ENCODE assay signal across 21 cellular contexts in genomic region chr16:89351645-89352044, GRCh38.
DNase-seq lines count a peak whose midpoint lies in the region; ATAC-seq and TF ChIP-seq lines count a peak whose summit lies in the region.
"Had no signal": no experiment of that assay in that cellular context is flagged by ENCODE, and none has a peak within 500 bp of the region (broad histone marks: within the 10 kb centered on the region; RNA-seq: fewer than 3 reads in every experiment).

No MANE protein-coding gene starts in this region.

- no peaks in the 10 kb centered on the region for H3K27me3 ChIP-seq in right cardiac atrium (ENCODE audit: control insufficient read depth, insufficient read depth)
- no peaks in the 10 kb centered on the region for H3K27me3 ChIP-seq in hepatocyte
- H3K27me3 ChIP-seq: neural progenitor cell had no signal

- H3K9me3 ChIP-seq in right cardiac atrium (ENCODE audit: control insufficient read depth, low read length) = no peaks in the 10 kb centered on the region
- H3K9me3 ChIP-seq in hepatocyte (ENCODE audit: low read depth) = no peaks in the 10 kb centered on the region
- H3K9me3 ChIP-seq: thoracic aorta had no signal

- WGBS in right cardiac atrium = 68% methylated on average over 12 of the region's 12 CpGs
- 73% methylated on average over 12 of the region's 12 CpGs for WGBS in hepatocyte (ENCODE audit: low lambda C conversion rate, missing lambda C conversion rate)

- H3K36me3 Mint-ChIP-seq in activated naive CD8-positive, alpha-beta T cell treated with anti-CD3 and anti-CD28 coated beads, Interleukin-2, amount 50 U/mL, for 24 hours (ENCODE audit: low read depth) = peaks cover 27% of the 10 kb centered on the region
- H3K36me3 Mint-ChIP-seq in mesothelial cell of epicardium (peaks cover 3% of the 10 kb centered on the region), type B pancreatic cell (peaks cover 9% of the 10 kb centered on the region)

- H3K27ac ChIP-seq in right cardiac atrium (ENCODE audit: low read length) (peak overlapping the region; percentile 44), hepatocyte (no peak overlapping the region)
- H3K27ac ChIP-seq: HL-60, neural progenitor cell, thoracic aorta had no signal

- no peaks in the 10 kb centered on the region for H3K9me2 ChIP-seq in hepatocyte (replicated peaks; ENCODE audit: insufficient read depth)

- peak in 1 of 3 donors; percentile 54 for DNase-seq in right cardiac atrium
- no peak for DNase-seq in cardiac septum (ENCODE audit: low spot score)
- no peak for DNase-seq in activated naive CD8-positive, alpha-beta T cell treated with anti-CD3 and anti-CD28 coated beads, Interleukin-2, amount 50 U/mL, for 24 hours
- no peak for DNase-seq in mesothelial cell of epicardium (ENCODE audit: low spot score in 2 of 2, unreplicated experiment in 2 of 2)
- DNase-seq in type B pancreatic cell (ENCODE audit: extremely low spot score, unreplicated experiment) = no peak
- DNase-seq in hepatocyte (ENCODE audit: low spot score) = no peak
- DNase-seq: activated B cell treated with CpG ODN at 0.5 μM for 24 hours; activated CD8-positive, alpha-beta memory T cell treated with anti-CD3 and anti-CD28 coated beads, Interleukin-2, amount 10 ng/mL, durations not matched to agents 7 days and 5 days; DMS79; MM.1S; NCI-H1436 treated with DMSO at 0.1 percent for 48 hours; NCI-H748 treated with DMSO at 0.1 percent for 48 hours; stimulated activated CD4-positive, alpha-beta T cell treated with anti-CD3 and anti-CD28 coated beads, Interleukin-12 subunit alpha, Interleukin-12 subunit beta, amount 100 ng/mL, for 4 hours had no signal

- H3K4me3 ChIP-seq in right cardiac atrium (ENCODE audit: low read length) (no peak overlapping the region), hepatocyte (no peak overlapping the region)
- H3K4me3 ChIP-seq: neural progenitor cell, thoracic aorta had no signal

- H3K4me3 Mint-ChIP-seq in activated naive CD8-positive, alpha-beta T cell treated with anti-CD3 and anti-CD28 coated beads, Interleukin-2, amount 50 U/mL, for 24 hours = peak overlapping the region; percentile 39
- H3K4me3 Mint-ChIP-seq in mesothelial cell of epicardium = no peak overlapping the region
- no peak overlapping the region for H3K4me3 Mint-ChIP-seq in type B pancreatic cell
- H3K4me3 Mint-ChIP-seq: activated B cell treated with CpG ODN at 0.5 μM for 24 hours; activated CD8-positive, alpha-beta memory T cell treated with anti-CD3 and anti-CD28 coated beads, Interleukin-2, amount 10 ng/mL, durations not matched to agents 7 days and 5 days; neural progenitor cell; T-helper 1 cell treated with Interleukin-12 subunit alpha and Interleukin-12 subunit beta and Interleukin-4 antibody, amounts not matched to agents 30 μg/mL and 1 μg/mL, for 36 hours had no signal

- no peaks in the 10 kb centered on the region for H3K27me3 Mint-ChIP-seq in activated naive CD8-positive, alpha-beta T cell treated with anti-CD3 and anti-CD28 coated beads, Interleukin-2, amount 50 U/mL, for 24 hours
- H3K27me3 Mint-ChIP-seq in mesothelial cell of epicardium (ENCODE audit: low read depth) = no peaks in the 10 kb centered on the region
- H3K27me3 Mint-ChIP-seq in type B pancreatic cell = no peaks in the 10 kb centered on the region
- H3K27me3 Mint-ChIP-seq: activated B cell treated with CpG ODN at 0.5 μM for 24 hours; activated CD8-positive, alpha-beta memory T cell treated with anti-CD3 and anti-CD28 coated beads, Interleukin-2, amount 10 ng/mL, durations not matched to agents 7 days and 5 days; IgD-negative memory B cell had no signal

- no peak overlapping the region for H3K4me2 ChIP-seq in hepatocyte
- H3K4me2 ChIP-seq: neural progenitor cell had no signal

- H2AFZ ChIP-seq in hepatocyte = no peak overlapping the region
- H2AFZ ChIP-seq: neural progenitor cell had no signal

- no peaks in the 10 kb centered on the region for H3K36me3 ChIP-seq in hepatocyte (replicated peaks; ENCODE audit: insufficient read depth, low read depth)
- H3K36me3 ChIP-seq: neural progenitor cell, thoracic aorta had no signal

- H3K9me3 Mint-ChIP-seq in activated naive CD8-positive, alpha-beta T cell treated with anti-CD3 and anti-CD28 coated beads, Interleukin-2, amount 50 U/mL, for 24 hours = no peaks in the 10 kb centered on the region
- H3K9me3 Mint-ChIP-seq in mesothelial cell of epicardium = no peaks in the 10 kb centered on the region
- H3K9me3 Mint-ChIP-seq in type B pancreatic cell = no peaks in the 10 kb centered on the region
- H3K9me3 Mint-ChIP-seq: activated B cell treated with CpG ODN at 0.5 μM for 24 hours; IgD-negative memory B cell; neural progenitor cell; T-helper 1 cell treated with Interleukin-12 subunit alpha and Interleukin-12 subunit beta and Interleukin-4 antibody, amounts not matched to agents 30 μg/mL and 1 μg/mL, for 36 hours had no signal

- H4K20me1 ChIP-seq in hepatocyte (ENCODE audit: insufficient read depth, poor library complexity, severe bottlenecking) = peaks cover 99% of the 10 kb centered on the region

- peaks cover 100% of the 10 kb centered on the region for H3K79me2 ChIP-seq in hepatocyte

- intact Hi-C loops in right cardiac atrium (cut with DNase I) (no loop called here), cardiac septum (cut with DNase I) (no loop called here)

- H3K27ac Mint-ChIP-seq in activated naive CD8-positive, alpha-beta T cell treated with anti-CD3 and anti-CD28 coated beads, Interleukin-2, amount 50 U/mL, for 24 hours = peak overlapping the region; percentile 96
- peak overlapping the region; percentile 86 for H3K27ac Mint-ChIP-seq in mesothelial cell of epicardium
- H3K27ac Mint-ChIP-seq in type B pancreatic cell = peak overlapping the region; percentile 36
- H3K27ac Mint-ChIP-seq: activated B cell treated with CpG ODN at 0.5 μM for 24 hours; activated CD8-positive, alpha-beta memory T cell treated with anti-CD3 and anti-CD28 coated beads, Interleukin-2, amount 10 ng/mL, durations not matched to agents 7 days and 5 days; neural progenitor cell had no signal

- no peak for TF ChIP-seq CTCF in mesothelial cell of epicardium (IDR thresholded peaks at IDR 0.05; ENCODE audit: unreplicated experiment)
- TF ChIP-seq CTCF in type B pancreatic cell (conservative IDR thresholded peaks at IDR 0.05) = no peak
- no peak for TF ChIP-seq CTCF in hepatocyte (IDR thresholded peaks at IDR 0.05; ENCODE audit: poor library complexity)

- ATAC-seq in right cardiac atrium = peak; percentile 12 to 53
- no peak for ATAC-seq in activated naive CD8-positive, alpha-beta T cell treated with anti-CD3 and anti-CD28 coated beads, Interleukin-2, amount 50 U/mL, for 24 hours
- ATAC-seq in HG03135 (IDR thresholded peaks at IDR 0.05; ENCODE audit: unreplicated experiment) = no peak
- ATAC-seq in HG03025 (IDR thresholded peaks at IDR 0.05; ENCODE audit: low FRiP score, unreplicated experiment) = no peak
- ATAC-seq: HCT116 had no signal

- H3K4me1 Mint-ChIP-seq in activated naive CD8-positive, alpha-beta T cell treated with anti-CD3 and anti-CD28 coated beads, Interleukin-2, amount 50 U/mL, for 24 hours = peaks cover 95% of the 10 kb centered on the region
- H3K4me1 Mint-ChIP-seq in mesothelial cell of epicardium (peaks cover 28% of the 10 kb centered on the region), type B pancreatic cell (ENCODE audit: unreplicated experiment) (peaks cover 44% of the 10 kb centered on the region)

- H3K4me1 ChIP-seq in right cardiac atrium (ENCODE audit: control insufficient read depth, insufficient read depth, low read length) (peaks cover 13% of the 10 kb centered on the region), hepatocyte (ENCODE audit: insufficient read depth) (peaks cover 32% of the 10 kb centered on the region)

Comparison
In these comparisons a context has a peak if more than half of its experiments do, and no peak if none do; other contexts are left out.
1. ATAC-seq: peak in right cardiac atrium (2 of 2); none in activated naive CD8-positive, alpha-beta T cell treated with anti-CD3 and anti-CD28 coated beads, Interleukin-2, amount 50 U/mL, for 24 hours (single experiment), HG03135 (single experiment) and HG03025 (single experiment).
2. H3K27ac Mint-ChIP-seq: peak in every context shown above with its lines; median percentile 96 in activated naive CD8-positive, alpha-beta T cell treated with anti-CD3 and anti-CD28 coated beads, Interleukin-2, amount 50 U/mL, for 24 hours; 86 in mesothelial cell of epicardium; 36 in type B pancreatic cell.